In genomic region chr6:63477422-63478040, GRCh38 we compare ENCODE assay signal across 1 cellular context.
TF ChIP-seq lines count a peak whose summit lies in the region.

No MANE protein-coding gene starts in this region.

TF ChIP-seq in HepG2, 621 proteins besides CTCF, POLR2A, EP300 and RAD21 (continued from another document):
- TF ChIP-seq ZNF503 (CRISPR knock-in tag; IDR thresholded peaks at IDR 0.05) (no peak), SIN3B (IDR thresholded peaks at IDR 0.05; ENCODE audit: low read length) (no peak), GMEB2 (CRISPR knock-in tag; IDR thresholded peaks at IDR 0.05; ENCODE audit: low read depth) (no peak), ATF2 (CRISPR knock-in tag; IDR thresholded peaks at IDR 0.05) (no peak), ZNF251 (CRISPR knock-in tag; IDR thresholded peaks at IDR 0.05) (no peak), IKZF4 (CRISPR knock-in tag; IDR thresholded peaks at IDR 0.05; ENCODE audit: borderline replicate concordance, low read depth, not compliant biosample characterization) (no peak), JUND (CRISPR knock-in tag; IDR thresholded peaks at IDR 0.05) (peak; percentile 61; the same call in 1 of the 2 replicates), FOSL2 (CRISPR knock-in tag; IDR thresholded peaks at IDR 0.05) (peak; percentile 94), TBL1XR1 (IDR thresholded peaks at IDR 0.05; ENCODE audit: borderline replicate concordance, low read length, partially characterized antibody) (no peak), NKX3-1 (CRISPR knock-in tag; IDR thresholded peaks at IDR 0.05) (no peak), HDAC6 (IDR thresholded peaks at IDR 0.05; ENCODE audit: low read depth, low read length) (no peak), GLMP (CRISPR knock-in tag; IDR thresholded peaks at IDR 0.05; ENCODE audit: borderline replicate concordance) (no peak)
